Comparison of ENCODE assay signal across 1 cellular context in the genomic region with DNA sequence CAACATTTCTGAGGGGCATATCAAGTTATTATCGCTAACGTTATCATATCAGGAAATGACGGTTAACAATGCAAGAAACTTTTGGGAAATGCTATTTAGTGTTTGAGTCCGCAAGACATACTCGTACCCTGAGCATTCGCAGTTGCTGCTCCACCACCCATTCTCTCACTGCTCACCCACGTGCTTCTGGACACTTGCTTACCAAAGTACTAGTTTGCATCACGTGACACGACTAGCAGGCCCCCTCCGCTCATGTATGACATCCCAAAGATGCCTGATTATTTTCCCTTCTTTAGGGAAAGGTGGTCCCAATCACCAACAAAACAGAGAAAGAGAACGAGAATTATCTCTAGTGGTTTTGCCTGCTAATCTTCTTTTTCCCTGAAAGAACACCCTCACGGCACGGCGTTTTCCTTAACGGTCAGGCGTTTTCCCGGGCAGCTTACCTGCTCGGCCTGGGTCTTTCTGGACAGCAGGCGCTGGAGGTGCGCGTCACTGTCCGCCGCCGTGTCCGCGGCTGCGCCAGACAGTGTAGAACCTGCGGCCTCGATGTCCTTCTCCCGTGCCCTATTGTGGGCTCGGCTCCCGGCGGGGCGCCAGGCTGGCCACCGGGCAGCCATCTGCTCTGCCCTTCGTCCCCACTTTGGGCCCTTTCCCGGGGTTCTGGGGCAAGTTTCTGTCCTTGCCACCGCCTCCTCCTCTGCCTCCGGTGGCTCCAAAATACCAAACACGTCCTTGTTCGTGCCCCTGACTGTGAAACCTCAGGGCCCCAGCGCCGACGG.
A peak's percentile ranks its signal among the peaks of the same experiment; 100 is the strongest.
TF ChIP-seq lines count a peak whose summit lies in the region.

Gene SUPV3L1 (plus strand): TSS at position 492 of the 782 bp plus-strand sequence. CDS start 58 bp downstream, at position 550.

TF ChIP-seq in HEK293, 187 proteins besides CTCF, POLR2A, EP300 and RAD21 (continued from another document and continues in another):
- TF ChIP-seq ZNF549 (tag by site-specific recombination; IDR thresholded peaks at IDR 0.05) (no peak), ZNF266 (tag by site-specific recombination; IDR thresholded peaks at IDR 0.05; ENCODE audit: low read depth) (no peak), SP7 (tag by site-specific recombination; IDR thresholded peaks at IDR 0.05) (peak; percentile 90), ZNF157 (tag by site-specific recombination; IDR thresholded peaks at IDR 0.05) (no peak), ZBTB6 (tag by site-specific recombination; IDR thresholded peaks at IDR 0.05) (peak; percentile 60; the same call in 1 of the 2 replicates), ZNF561 (tag by site-specific recombination; IDR thresholded peaks at IDR 0.05; ENCODE audit: borderline replicate concordance) (peak; percentile 78), ZNF518A (tag by site-specific recombination; conservative IDR thresholded peaks at IDR 0.05; ENCODE audit: low read depth) (peak; percentile 73), ZNF391 (tag by site-specific recombination; IDR thresholded peaks at IDR 0.05; ENCODE audit: borderline replicate concordance, low read depth) (no peak; the same call in 1 of the 2 replicates), ZBTB20 (tag by site-specific recombination; IDR thresholded peaks at IDR 0.05) (no peak; the same call in 1 of the 2 replicates), REPIN1 (tag by site-specific recombination; IDR thresholded peaks at IDR 0.05; ENCODE audit: low read depth) (no peak), ZBTB1 (tag by site-specific recombination; IDR thresholded peaks at IDR 0.05) (no peak), ZNF214 (tag by site-specific recombination; IDR thresholded peaks at IDR 0.05; ENCODE audit: borderline replicate concordance) (no peak), GLI4 (tag by site-specific recombination; IDR thresholded peaks at IDR 0.05) (no peak), ZNF169 (tag by site-specific recombination; IDR thresholded peaks at IDR 0.05) (no peak), ZNF837 (tag by site-specific recombination; IDR thresholded peaks at IDR 0.05) (no peak), ZNF155 (tag by site-specific recombination; IDR thresholded peaks at IDR 0.05) (no peak), ZNF112 (tag by site-specific recombination; IDR thresholded peaks at IDR 0.05) (no peak), ZNF629 (tag by site-specific recombination; IDR thresholded peaks at IDR 0.05) (peak; percentile 92), ZNF776 (tag by site-specific recombination; IDR thresholded peaks at IDR 0.05; ENCODE audit: borderline replicate concordance) (no peak), ZNF341 (tag by site-specific recombination; IDR thresholded peaks at IDR 0.05; ENCODE audit: low read depth) (0 out of 2 replicates have a peak, but pooled peaks have one; percentile 30), ZNF354C (tag by site-specific recombination; IDR thresholded peaks at IDR 0.05; ENCODE audit: borderline replicate concordance, low read depth) (no peak), ZNF132 (tag by site-specific recombination; IDR thresholded peaks at IDR 0.05; ENCODE audit: borderline replicate concordance) (no peak), FEZF1 (tag by site-specific recombination; IDR thresholded peaks at IDR 0.05) (no peak), KLF1 (tag by site-specific recombination; IDR thresholded peaks at IDR 0.05) (no peak), ZNF426 (tag by site-specific recombination; IDR thresholded peaks at IDR 0.05) (no peak), ZNF248 (tag by site-specific recombination; IDR thresholded peaks at IDR 0.05) (no peak), KLF9 (tag by site-specific recombination; IDR thresholded peaks at IDR 0.05; ENCODE audit: low read depth) (0 out of 2 replicates have a peak, but pooled peaks have one; percentile 27), ZNF558 (tag by site-specific recombination; IDR thresholded peaks at IDR 0.05) (peak; percentile 25; the same call in 1 of the 2 replicates), ZNF202 (tag by site-specific recombination; IDR thresholded peaks at IDR 0.05; ENCODE audit: borderline replicate concordance) (no peak), ZSCAN18 (tag by site-specific recombination; IDR thresholded peaks at IDR 0.05) (peak; percentile 86; the same call in 1 of the 2 replicates), ZNF174 (tag by site-specific recombination; IDR thresholded peaks at IDR 0.05) (no peak), ZNF24 (tag by site-specific recombination; IDR thresholded peaks at IDR 0.05) (peak; percentile 94; the same call in 1 of the 2 replicates)
- TF ChIP-seq, protein P1, sequence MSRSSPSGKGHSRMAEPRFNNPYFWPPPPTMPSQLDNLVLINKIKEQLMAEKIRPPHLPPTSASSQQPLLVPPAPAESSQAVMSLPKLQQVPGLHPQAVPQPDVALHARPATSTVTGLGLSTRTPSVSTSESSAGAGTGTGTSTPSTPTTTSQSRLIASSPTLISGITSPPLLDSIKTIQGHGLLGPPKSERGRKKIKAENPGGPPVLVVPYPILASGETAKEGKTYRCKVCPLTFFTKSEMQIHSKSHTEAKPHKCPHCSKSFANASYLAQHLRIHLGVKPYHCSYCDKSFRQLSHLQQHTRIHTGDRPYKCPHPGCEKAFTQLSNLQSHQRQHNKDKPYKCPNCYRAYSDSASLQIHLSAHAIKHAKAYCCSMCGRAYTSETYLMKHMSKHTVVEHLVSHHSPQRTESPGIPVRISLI (tag by site-specific recombination; IDR thresholded peaks at IDR 0.05): no peak
- TF ChIP-seq, protein P2, sequence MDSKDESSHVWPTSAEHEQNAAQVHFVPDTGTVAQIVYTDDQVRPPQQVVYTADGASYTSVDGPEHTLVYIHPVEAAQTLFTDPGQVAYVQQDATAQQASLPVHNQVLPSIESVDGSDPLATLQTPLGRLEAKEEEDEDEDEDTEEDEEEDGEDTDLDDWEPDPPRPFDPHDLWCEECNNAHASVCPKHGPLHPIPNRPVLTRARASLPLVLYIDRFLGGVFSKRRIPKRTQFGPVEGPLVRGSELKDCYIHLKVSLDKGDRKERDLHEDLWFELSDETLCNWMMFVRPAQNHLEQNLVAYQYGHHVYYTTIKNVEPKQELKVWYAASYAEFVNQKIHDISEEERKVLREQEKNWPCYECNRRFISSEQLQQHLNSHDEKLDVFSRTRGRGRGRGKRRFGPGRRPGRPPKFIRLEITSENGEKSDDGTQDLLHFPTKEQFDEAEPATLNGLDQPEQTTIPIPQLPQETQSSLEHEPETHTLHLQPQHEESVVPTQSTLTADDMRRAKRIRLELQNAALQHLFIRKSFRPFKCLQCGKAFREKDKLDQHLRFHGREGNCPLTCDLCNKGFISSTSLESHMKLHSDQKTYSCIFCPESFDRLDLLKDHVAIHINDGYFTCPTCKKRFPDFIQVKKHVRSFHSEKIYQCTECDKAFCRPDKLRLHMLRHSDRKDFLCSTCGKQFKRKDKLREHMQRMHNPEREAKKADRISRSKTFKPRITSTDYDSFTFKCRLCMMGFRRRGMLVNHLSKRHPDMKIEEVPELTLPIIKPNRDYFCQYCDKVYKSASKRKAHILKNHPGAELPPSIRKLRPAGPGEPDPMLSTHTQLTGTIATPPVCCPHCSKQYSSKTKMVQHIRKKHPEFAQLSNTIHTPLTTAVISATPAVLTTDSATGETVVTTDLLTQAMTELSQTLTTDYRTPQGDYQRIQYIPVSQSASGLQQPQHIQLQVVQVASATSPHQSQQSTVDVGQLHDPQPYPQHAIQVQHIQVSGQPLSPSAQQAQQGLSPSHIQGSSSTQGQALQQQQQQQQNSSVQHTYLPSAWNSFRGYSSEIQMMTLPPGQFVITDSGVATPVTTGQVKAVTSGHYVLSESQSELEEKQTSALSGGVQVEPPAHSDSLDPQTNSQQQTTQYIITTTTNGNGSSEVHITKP (tag by site-specific recombination; IDR thresholded peaks at IDR 0.05): no peak
- TF ChIP-seq, protein P3, sequence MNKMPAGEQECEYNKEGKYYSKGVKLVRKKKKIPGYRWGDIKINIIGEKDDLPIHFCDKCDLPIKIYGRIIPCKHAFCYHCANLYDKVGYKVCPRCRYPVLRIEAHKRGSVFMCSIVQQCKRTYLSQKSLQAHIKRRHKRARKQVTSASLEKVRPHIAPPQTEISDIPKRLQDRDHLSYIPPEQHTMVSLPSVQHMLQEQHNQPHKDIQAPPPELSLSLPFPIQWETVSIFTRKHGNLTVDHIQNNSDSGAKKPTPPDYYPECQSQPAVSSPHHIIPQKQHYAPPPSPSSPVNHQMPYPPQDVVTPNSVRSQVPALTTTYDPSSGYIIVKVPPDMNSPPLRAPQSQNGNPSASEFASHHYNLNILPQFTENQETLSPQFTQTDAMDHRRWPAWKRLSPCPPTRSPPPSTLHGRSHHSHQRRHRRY (tag by site-specific recombination; IDR thresholded peaks at IDR 0.05): no peak
- TF ChIP-seq, protein P4, sequence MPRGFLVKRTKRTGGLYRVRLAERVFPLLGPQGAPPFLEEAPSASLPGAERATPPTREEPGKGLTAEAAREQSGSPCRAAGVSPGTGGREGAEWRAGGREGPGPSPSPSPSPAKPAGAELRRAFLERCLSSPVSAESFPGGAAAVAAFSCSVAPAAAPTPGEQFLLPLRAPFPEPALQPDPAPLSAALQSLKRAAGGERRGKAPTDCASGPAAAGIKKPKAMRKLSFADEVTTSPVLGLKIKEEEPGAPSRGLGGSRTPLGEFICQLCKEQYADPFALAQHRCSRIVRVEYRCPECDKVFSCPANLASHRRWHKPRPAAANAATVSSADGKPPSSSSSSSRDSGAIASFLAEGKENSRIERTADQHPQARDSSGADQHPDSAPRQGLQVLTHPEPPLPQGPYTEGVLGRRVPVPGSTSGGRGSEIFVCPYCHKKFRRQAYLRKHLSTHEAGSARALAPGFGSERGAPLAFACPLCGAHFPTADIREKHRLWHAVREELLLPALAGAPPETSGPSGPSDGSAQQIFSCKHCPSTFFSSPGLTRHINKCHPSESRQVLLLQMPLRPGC (tag by site-specific recombination; IDR thresholded peaks at IDR 0.05): peak; percentile 72; the same call in 1 of the 2 replicates
- TF ChIP-seq, protein P5, sequence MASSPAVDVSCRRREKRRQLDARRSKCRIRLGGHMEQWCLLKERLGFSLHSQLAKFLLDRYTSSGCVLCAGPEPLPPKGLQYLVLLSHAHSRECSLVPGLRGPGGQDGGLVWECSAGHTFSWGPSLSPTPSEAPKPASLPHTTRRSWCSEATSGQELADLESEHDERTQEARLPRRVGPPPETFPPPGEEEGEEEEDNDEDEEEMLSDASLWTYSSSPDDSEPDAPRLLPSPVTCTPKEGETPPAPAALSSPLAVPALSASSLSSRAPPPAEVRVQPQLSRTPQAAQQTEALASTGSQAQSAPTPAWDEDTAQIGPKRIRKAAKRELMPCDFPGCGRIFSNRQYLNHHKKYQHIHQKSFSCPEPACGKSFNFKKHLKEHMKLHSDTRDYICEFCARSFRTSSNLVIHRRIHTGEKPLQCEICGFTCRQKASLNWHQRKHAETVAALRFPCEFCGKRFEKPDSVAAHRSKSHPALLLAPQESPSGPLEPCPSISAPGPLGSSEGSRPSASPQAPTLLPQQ (tag by site-specific recombination; IDR thresholded peaks at IDR 0.05): peak; percentile 69; the same call in 1 of the 2 replicates
